ENCODE assay signal across 22 cellular contexts in the genomic region with DNA sequence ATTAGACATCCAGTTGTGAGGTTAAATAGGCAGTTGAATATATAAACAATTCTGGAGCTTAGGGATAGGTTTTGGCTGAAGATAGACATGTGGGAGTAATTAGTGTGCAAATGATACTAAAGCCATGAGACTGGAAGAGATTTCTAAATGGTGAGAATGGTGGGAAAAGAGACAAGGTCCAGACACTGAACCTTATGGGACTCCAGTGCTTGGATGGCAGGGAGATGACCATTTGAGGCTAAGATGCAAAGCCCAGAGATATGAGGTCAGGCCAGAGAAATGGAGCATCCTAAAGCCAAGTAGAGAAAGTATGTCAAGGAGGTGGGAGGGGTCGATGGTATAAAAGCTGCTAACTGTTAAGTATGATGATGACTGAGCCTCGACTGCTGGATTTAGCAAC.
DNase-seq lines count a peak whose midpoint lies in the region; ATAC-seq and TF ChIP-seq lines count a peak whose summit lies in the region.
"Had no signal": no experiment of that assay in that cellular context is flagged by ENCODE, and none has a peak within 500 bp of the region (broad histone marks: within the 10 kb centered on the region; RNA-seq: fewer than 3 reads in every experiment).

No MANE protein-coding gene starts in this region.

- no peak for ATAC-seq in IMR-90 (ENCODE audit: low read depth)
- no peak for ATAC-seq in HG02610 (IDR thresholded peaks at IDR 0.05; ENCODE audit: unreplicated experiment)
- ATAC-seq in GM18858 (IDR thresholded peaks at IDR 0.05; ENCODE audit: unreplicated experiment), result no peak
- ATAC-seq: HCT116, K562, PC-3 had no signal

- no peak overlapping the region for H3K27ac ChIP-seq in IMR-90 (ENCODE audit: insufficient read depth, low read length)
- H3K27ac ChIP-seq in cingulate gyrus (ENCODE audit: low read depth, low read length), result peak overlapping the region; percentile 62
- H3K27ac ChIP-seq in hepatocyte, result peak overlapping the region; percentile 76
- H3K27ac ChIP-seq in temporal lobe (ENCODE audit: low read depth, low read length), result peak overlapping the region; percentile 44
- H3K27ac ChIP-seq: SK-N-MC had no signal

- H3K4me3 ChIP-seq in IMR-90 (ENCODE audit: insufficient read depth, low read depth, low read length) (no peak overlapping the region), hepatocyte (no peak overlapping the region)
- H3K4me3 ChIP-seq: K562, MG63, SK-N-MC had no signal

- TF ChIP-seq CTCF in IMR-90 (conservative IDR thresholded peaks at IDR 0.05; ENCODE audit: low read depth, low read length) (no peak), hepatocyte (IDR thresholded peaks at IDR 0.05; ENCODE audit: poor library complexity) (no peak)

- peak overlapping the region; percentile 30; the same call in 1 of the 2 replicates for H3K4ac ChIP-seq in IMR-90 (ENCODE audit: low read depth, low read length)

- POLR2A ChIA-PET in IMR-90 (lab: Charles Lee; ENCODE audit: unreplicated experiment), result no interaction called here

- 0 out of 2 replicates have a peak overlapping the region, but pooled peaks have one; percentile 8 for H2BK120ac ChIP-seq in IMR-90 (ENCODE audit: low read depth, low read length)

- in situ Hi-C loops in IMR-90 (cut with MboI; ENCODE audit: low sequenced_read_pairs), result no loop called here

- H3K4me1 ChIP-seq in IMR-90 (ENCODE audit: control insufficient read depth, insufficient read depth, low read length) (peaks cover 17% of the 10 kb centered on the region), hepatocyte (ENCODE audit: insufficient read depth) (peaks cover 21% of the 10 kb centered on the region)

- BruUV-seq in IMR-90 (replicated peaks; lab: Mats Ljungman, UMichigan), result no TSS peak

- no peak overlapping the region for H3K9ac ChIP-seq in IMR-90 (ENCODE audit: low read depth, low read length)

- H3K79me1 ChIP-seq in IMR-90 (ENCODE audit: low read depth in 1 of 2, low read length in 2 of 2), result peaks cover 10 to 54% of the 10 kb centered on the region in 2 experiments

- TF ChIP-seq RAD21 in IMR-90 (IDR thresholded peaks at IDR 0.05; ENCODE audit: low read length), result no peak

- no peaks in the 10 kb centered on the region for H3K27me3 ChIP-seq in IMR-90 (ENCODE audit: control insufficient read depth, insufficient read depth, low read length)
- H3K27me3 ChIP-seq in hepatocyte, result no peaks in the 10 kb centered on the region
- H3K27me3 ChIP-seq: MG63 had no signal

- H2AFZ ChIP-seq in IMR-90 (replicated peaks; ENCODE audit: low read length, poor library complexity) (no peak overlapping the region), hepatocyte (no peak overlapping the region)

- no peaks in the 10 kb centered on the region for H3K9me2 ChIP-seq in hepatocyte (replicated peaks; ENCODE audit: insufficient read depth)

- H3K23ac ChIP-seq in IMR-90 (ENCODE audit: low read depth, low read length), result 0 out of 2 replicates have a peak overlapping the region, but pooled peaks have one; percentile 37

- dilution Hi-C loops in IMR-90 (cut with HindIII; ENCODE audit: low sequenced_read_pairs, unreplicated experiment), result no loop called here

- peak overlapping the region; percentile 60; the same call in 1 of the 2 replicates for H2AK5ac ChIP-seq in IMR-90 (ENCODE audit: low read depth, low read length)

- DNase-seq in IMR-90 (no peak), hepatocyte (ENCODE audit: low spot score) (no peak), glomerular visceral epithelial cell (ENCODE audit: extremely low spot score) (no peak)
- DNase-seq: CD4-positive, CD25-positive, alpha-beta regulatory T cell; COR-L47; DND-41; MG63; NCI-H1417; NCI-H1694 treated with DMSO at 0.1 percent for 48 hours; NCI-H2081 treated with DMSO at 0.1 percent for 48 hours; NCI-H2171 treated with DMSO at 0.1 percent for 48 hours; NCI-H524 treated with DMSO at 0.1 percent for 48 hours; PC-3; RPMI8226; SHP77 treated with DMSO at 0.1 percent for 48 hours had no signal

- no peak overlapping the region for H2AK9ac ChIP-seq in IMR-90 (replicated peaks; ENCODE audit: low read depth, low read length, poor library complexity)

- WGBS in IMR-90 (ENCODE audit: extremely low coverage in 2 of 2, insufficient read length in 1 of 2), 2 experiments, result no CpG with 5 or more reads among the region's 2 CpGs
- 86% methylated on average over 2 of the region's 2 CpGs for WGBS in hepatocyte (ENCODE audit: low lambda C conversion rate, missing lambda C conversion rate)

- peaks cover 10% of the 10 kb centered on the region; the same call in 1 of the 2 replicates for H4K20me1 ChIP-seq in IMR-90 (ENCODE audit: insufficient read depth, low read length)
- H4K20me1 ChIP-seq in hepatocyte (ENCODE audit: insufficient read depth, poor library complexity, severe bottlenecking), result no peaks in the 10 kb centered on the region

- CTCF ChIA-PET in IMR-90 (lab: Yijun Ruan, JAX), result interaction anchor here (1.5 kb wide), 1 partner anchor 87 kb away, joined by 3 read pairs; no protein-coding TSS in a partner anchor

- peak overlapping the region; percentile 72 for H3K18ac ChIP-seq in IMR-90 (ENCODE audit: low read depth, low read length)

- H3K36me3 ChIP-seq in IMR-90 (ENCODE audit: control insufficient read depth, insufficient read depth, low read length) (no peaks in the 10 kb centered on the region), hepatocyte (replicated peaks; ENCODE audit: insufficient read depth, low read depth) (no peaks in the 10 kb centered on the region)
- H3K36me3 ChIP-seq: MG63 had no signal

- H3K9me3 ChIP-seq in IMR-90 (ENCODE audit: control insufficient read depth, insufficient read depth, low read length) (no peaks in the 10 kb centered on the region), hepatocyte (ENCODE audit: low read depth) (no peaks in the 10 kb centered on the region)
- H3K9me3 ChIP-seq: MG63 had no signal

- H2BK15ac ChIP-seq in IMR-90 (ENCODE audit: low read depth, low read length), result peak overlapping the region; percentile 11; the same call in 1 of the 3 replicates

- H3K4me2 ChIP-seq in IMR-90 (ENCODE audit: low read depth, low read length) (peak overlapping the region; percentile 38; the same call in 1 of the 2 replicates), hepatocyte (no peak overlapping the region)

- peaks cover 3% of the 10 kb centered on the region for H3K79me2 ChIP-seq in hepatocyte

- no peak overlapping the region for H4K8ac ChIP-seq in IMR-90 (ENCODE audit: low read depth in 2 of 2, low read length in 2 of 2)

- no peak overlapping the region for H2BK5ac ChIP-seq in IMR-90 (ENCODE audit: low read depth, low read length, poor library complexity, severe bottlenecking)

- 0 out of 2 replicates have a peak overlapping the region, but pooled peaks have one; percentile 20 for H4K5ac ChIP-seq in IMR-90 (ENCODE audit: low read depth, low read length)

- no peak overlapping the region for H3K56ac ChIP-seq in IMR-90 (ENCODE audit: extremely low read depth, insufficient read depth, low read length)

- 0 out of 2 replicates have a peak overlapping the region, but pooled peaks have one; percentile 46 for H2BK20ac ChIP-seq in IMR-90 (ENCODE audit: low read depth, low read length)

- peaks cover 20% of the 10 kb centered on the region for H3K9me1 ChIP-seq in IMR-90 (ENCODE audit: insufficient read depth, low read length)

- TF ChIP-seq POLR2A in IMR-90 (IDR thresholded peaks at IDR 0.05; ENCODE audit: low read depth, low read length), result no peak

- H3K14ac ChIP-seq in IMR-90 (replicated peaks; ENCODE audit: low read depth, low read length), result peak overlapping the region; percentile 16; the same call in 1 of the 2 replicates

- intact Hi-C loops in IMR-90 (cut with micrococcal nuclease), result no loop called here

- H4K91ac ChIP-seq in IMR-90 (ENCODE audit: insufficient read depth, low read depth, low read length), result no peak overlapping the region

TF ChIP-seq in IMR-90, 13 proteins besides CTCF, POLR2A, EP300 and RAD21:
- TF ChIP-seq MAZ (IDR thresholded peaks at IDR 0.05; ENCODE audit: borderline replicate concordance, low read depth, low read length) (no peak), CEBPB (IDR thresholded peaks at IDR 0.05; ENCODE audit: low read depth, low read length) (no peak), CHD1 (IDR thresholded peaks at IDR 0.05; ENCODE audit: low read depth, low read length) (no peak)
TF ChIP-seq in IMR-90: peak in this region for 0.
